ENCODE assay signal across 8 cellular contexts in genomic region chr3:177749836-177750235, GRCh38.
"Had no signal": no experiment of that assay in that cellular context is flagged by ENCODE, and none has a peak within 500 bp of the region (broad histone marks: within the 10 kb centered on the region; RNA-seq: fewer than 3 reads in every experiment).

No MANE protein-coding gene starts in this region.

- ATAC-seq: GM12878 had no signal

- FAIRE-seq: G401.6, GM12878, GM12891, GM12892, GM18507, GM19239 had no signal

- DNase-seq: GDM1, GF-D8 had no signal

- H3K4me3 ChIP-seq: GM12878 had no signal
